In the genomic region with DNA sequence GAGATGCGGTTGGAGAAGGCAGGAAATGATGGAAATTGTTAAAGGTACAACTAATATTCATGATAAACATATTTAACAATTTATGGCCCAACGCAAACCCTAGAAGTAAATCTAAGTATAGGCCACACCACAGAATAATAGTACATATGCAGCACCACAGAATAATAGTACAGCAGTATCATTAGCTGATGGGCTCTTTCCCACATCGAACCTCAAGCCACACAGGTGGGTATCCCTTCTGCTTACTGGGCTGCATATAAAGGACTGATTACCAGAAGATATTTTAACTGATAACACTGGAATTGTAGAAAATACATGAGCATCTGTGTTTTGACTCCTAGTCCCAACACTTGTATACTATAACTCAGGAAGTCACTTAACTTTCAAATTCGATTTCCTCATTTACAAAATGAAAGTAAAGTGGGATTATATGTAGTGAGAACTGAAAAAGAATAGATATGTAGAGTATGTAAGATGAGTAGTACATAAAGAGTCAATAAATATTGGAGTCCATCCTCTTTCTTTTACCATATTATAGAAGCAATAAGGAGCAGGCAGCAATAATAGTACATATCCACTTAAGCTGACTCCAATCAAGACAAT, we compare ENCODE assay signal across 1 cellular context.
TF ChIP-seq lines count a peak whose summit lies in the region.

No MANE protein-coding gene starts in this region.

TF ChIP-seq in HepG2, 621 proteins besides CTCF, POLR2A, EP300 and RAD21:
- TF ChIP-seq WIZ (CRISPR knock-in tag; IDR thresholded peaks at IDR 0.05): no peak
